ENCODE assay signal across 27 cellular contexts in the genomic region with DNA sequence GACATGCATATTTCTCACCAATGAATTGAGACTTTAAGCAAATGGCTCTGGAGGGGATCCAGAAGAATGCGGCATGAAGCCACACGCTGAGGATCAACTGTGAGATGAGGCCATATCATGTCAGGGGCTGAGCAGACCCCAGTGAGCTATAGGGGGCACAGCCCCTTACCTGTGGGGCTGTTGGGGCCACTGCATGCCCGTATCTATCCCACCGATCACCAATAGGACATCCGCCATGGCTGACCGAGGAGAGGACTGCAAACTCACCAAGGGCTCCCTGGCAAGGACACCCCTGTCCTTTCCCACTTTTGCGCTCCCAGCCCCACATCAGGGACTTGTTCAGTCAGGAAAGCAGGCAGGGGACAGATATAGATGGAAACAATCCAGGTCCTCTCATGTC.
DNase-seq lines count a peak whose midpoint lies in the region; ATAC-seq and TF ChIP-seq lines count a peak whose summit lies in the region.
"Had no signal": no experiment of that assay in that cellular context is flagged by ENCODE, and none has a peak within 500 bp of the region (broad histone marks: within the 10 kb centered on the region; RNA-seq: fewer than 3 reads in every experiment).

No MANE protein-coding gene starts in this region.

- 48% methylated on average over 6 of the region's 7 CpGs for WGBS in mammary epithelial cell (ENCODE audit: low coverage, missing lambda C conversion rate)
- 64 to 79% methylated on average over 3 to 6 of the region's 7 CpGs for WGBS in gastroesophageal sphincter (ENCODE audit: low coverage in 1 of 2), 2 donors

- dilution Hi-C loops in mammary epithelial cell (cut with HindIII; ENCODE audit: low sequenced_read_pairs): no loop called here

- H3K36me3 Mint-ChIP-seq in activated naive CD4-positive, alpha-beta T cell treated with anti-CD3 and anti-CD28 coated beads for 36 hours (ENCODE audit: low read depth): no peaks in the 10 kb centered on the region

- BruUV-seq in mammary epithelial cell (replicated peaks; lab: Mats Ljungman, UMichigan): no TSS peak

- intact Hi-C loops in breast epithelium (cut with DNase I; ENCODE audit: low total_unique reads): no loop called here
- intact Hi-C loops in mammary epithelial cell (cut with micrococcal nuclease): no loop called here
- intact Hi-C loops in activated naive CD4-positive, alpha-beta T cell treated with anti-CD3 and anti-CD28 coated beads for 36 hours (cut with micrococcal nuclease): no loop called here
- intact Hi-C loops in posterior cingulate gyrus (cut with DNase I): no loop called here

- H3K4me2 ChIP-seq in mammary epithelial cell (ENCODE audit: insufficient read depth, low read depth, low read length) (no peak overlapping the region), skeletal muscle satellite cell (ENCODE audit: low read length) (peak overlapping the region; percentile 30)

- no peak overlapping the region for H3K4me3 Mint-ChIP-seq in activated naive CD4-positive, alpha-beta T cell treated with anti-CD3 and anti-CD28 coated beads for 36 hours
- H3K4me3 Mint-ChIP-seq: CD14-positive monocyte; CD8-positive, alpha-beta memory T cell; HFFc6 had no signal

- no peak for DNase-seq in breast epithelium (ENCODE audit: low spot score in 2 of 2)
- no peak for DNase-seq in mammary epithelial cell
- DNase-seq in activated naive CD4-positive, alpha-beta T cell treated with anti-CD3 and anti-CD28 coated beads for 36 hours: no peak
- no peak for DNase-seq in putamen (ENCODE audit: low spot score)
- DNase-seq in posterior cingulate gyrus: no peak
- DNase-seq: ACHN; BE2C; CD8-positive, alpha-beta memory T cell; DMS153; DND-41; HFFc6; KBM-7; NCI-H1105 treated with DMSO at 0.1 percent for 48 hours; NCI-H146; NCI-H1930; NCI-H2107; NCI-H524 treated with DMSO at 0.1 percent for 48 hours; NCI-H774; PC-3; SJCRH30 had no signal

- H3K9me3 Mint-ChIP-seq in activated naive CD4-positive, alpha-beta T cell treated with anti-CD3 and anti-CD28 coated beads for 36 hours: peaks cover 2% of the 10 kb centered on the region
- H3K9me3 Mint-ChIP-seq: CD8-positive, alpha-beta memory T cell had no signal

- H3K27me3 ChIP-seq in breast epithelium (no peaks in the 10 kb centered on the region), mammary epithelial cell (ENCODE audit: insufficient read depth, low read length) (no peaks in the 10 kb centered on the region), gastroesophageal sphincter (no peaks in the 10 kb centered on the region), skeletal muscle satellite cell (ENCODE audit: control insufficient read depth, insufficient read depth, low read length) (no peaks in the 10 kb centered on the region)
- H3K27me3 ChIP-seq: BE2C, SJCRH30 had no signal

- no peak overlapping the region for H2AFZ ChIP-seq in mammary epithelial cell (ENCODE audit: low read depth, low read length)

- H3K4me3 ChIP-seq in breast epithelium: peak overlapping the region in 2 of 3 donors; percentile 17 to 27
- no peak overlapping the region for H3K4me3 ChIP-seq in mammary epithelial cell (replicated peaks in 1 of 3; ENCODE audit: insufficient read depth in 1 of 3, low read depth in 2 of 3, low read length in 3 of 3)
- peak overlapping the region in 1 of 2 donors; percentile 6 for H3K4me3 ChIP-seq in gastroesophageal sphincter
- no peak overlapping the region for H3K4me3 ChIP-seq in skeletal muscle satellite cell (ENCODE audit: low read length)
- H3K4me3 ChIP-seq: HAP-1, SJCRH30 had no signal

- no peak for TF ChIP-seq POLR2A in breast epithelium (IDR thresholded peaks at IDR 0.05)
- TF ChIP-seq POLR2A in gastroesophageal sphincter (IDR thresholded peaks at IDR 0.05): no peak

- H3K27ac Mint-ChIP-seq in activated naive CD4-positive, alpha-beta T cell treated with anti-CD3 and anti-CD28 coated beads for 36 hours: no peak overlapping the region
- H3K27ac Mint-ChIP-seq: CD14-positive monocyte, HFFc6 had no signal

- H4K20me1 ChIP-seq in mammary epithelial cell (ENCODE audit: insufficient read depth, low read length): no peaks in the 10 kb centered on the region

- H3K9me3 ChIP-seq in breast epithelium (no peaks in the 10 kb centered on the region), mammary epithelial cell (replicated peaks; ENCODE audit: insufficient read depth, low read length) (no peaks in the 10 kb centered on the region), gastroesophageal sphincter (no peaks in the 10 kb centered on the region), skeletal muscle satellite cell (replicated peaks; ENCODE audit: low read length) (no peaks in the 10 kb centered on the region)
- H3K9me3 ChIP-seq: BE2C, HAP-1, SJCRH30 had no signal

- H3K4me1 ChIP-seq in breast epithelium: no peaks in the 10 kb centered on the region
- no peaks in the 10 kb centered on the region for H3K4me1 ChIP-seq in mammary epithelial cell (ENCODE audit: insufficient read depth, low read length)
- peaks cover 0 to 18% (median 0%) of the 10 kb centered on the region in 3 donors for H3K4me1 ChIP-seq in gastroesophageal sphincter
- peaks cover 14% of the 10 kb centered on the region for H3K4me1 ChIP-seq in skeletal muscle satellite cell (ENCODE audit: control insufficient read depth, insufficient read depth, low read length)
- H3K4me1 ChIP-seq: BE2C, HAP-1, SJCRH30 had no signal

- CTCF ChIA-PET in mammary epithelial cell (lab: Charles Lee; ENCODE audit: low non-redundant PET): no interaction called here
- CTCF ChIA-PET in activated naive CD4-positive, alpha-beta T cell treated with anti-CD3 and anti-CD28 coated beads for 36 hours (lab: Charles Lee): interaction anchor here (0.6 to 1.6 kb wide), 2 partner anchors 9 to 942 kb away, joined by 3 read pairs; no protein-coding TSS in a partner anchor

- no peaks in the 10 kb centered on the region for H3K36me3 ChIP-seq in breast epithelium
- H3K36me3 ChIP-seq in mammary epithelial cell (ENCODE audit: insufficient read depth, low read length): no peaks in the 10 kb centered on the region
- no peaks in the 10 kb centered on the region for H3K36me3 ChIP-seq in gastroesophageal sphincter
- no peaks in the 10 kb centered on the region for H3K36me3 ChIP-seq in skeletal muscle satellite cell (ENCODE audit: insufficient read depth, low read length)
- H3K36me3 ChIP-seq: BE2C, HAP-1, SJCRH30 had no signal

- in situ Hi-C loops in mammary epithelial cell (cut with MboI; ENCODE audit: low sequenced_read_pairs in 2 of 2): no loop called here

- H3K27me3 Mint-ChIP-seq in activated naive CD4-positive, alpha-beta T cell treated with anti-CD3 and anti-CD28 coated beads for 36 hours (ENCODE audit: low read depth): no peaks in the 10 kb centered on the region
- H3K27me3 Mint-ChIP-seq: CD8-positive, alpha-beta memory T cell had no signal

- H3K27ac ChIP-seq in breast epithelium (no peak overlapping the region), mammary epithelial cell (ENCODE audit: insufficient read depth, low read depth, low read length) (no peak overlapping the region), gastroesophageal sphincter (peak overlapping the region; percentile 23 to 67 (median 46))
- H3K27ac ChIP-seq: 22Rv1, SJCRH30 had no signal

- H3K9ac ChIP-seq in mammary epithelial cell (ENCODE audit: insufficient read depth, low read length): no peak overlapping the region
- H3K9ac ChIP-seq in skeletal muscle satellite cell (ENCODE audit: low read depth, low read length): no peak overlapping the region

- ATAC-seq in gastroesophageal sphincter (no peak), HG03565 (IDR thresholded peaks at IDR 0.05; ENCODE audit: unreplicated experiment) (no peak)
- ATAC-seq: PC-3, Right ventricle myocardium inferior had no signal

- no peak for TF ChIP-seq EP300 in gastroesophageal sphincter (IDR thresholded peaks at IDR 0.05)

- H3K79me2 ChIP-seq in mammary epithelial cell (ENCODE audit: insufficient read depth, low read length): peaks cover 3% of the 10 kb centered on the region

- TF ChIP-seq CTCF in breast epithelium (IDR thresholded peaks at IDR 0.05) (no peak), mammary epithelial cell (conservative IDR thresholded peaks at IDR 0.05 in 1 of 2, IDR thresholded peaks at IDR 0.05 in 1 of 2; ENCODE audit: extremely low read depth in 1 of 2, insufficient read depth in 1 of 2, low read depth in 1 of 2, low read length in 2 of 2) (no peak), gastroesophageal sphincter (IDR thresholded peaks at IDR 0.05) (no peak)

- no peaks in the 10 kb centered on the region for H3K4me1 Mint-ChIP-seq in activated naive CD4-positive, alpha-beta T cell treated with anti-CD3 and anti-CD28 coated beads for 36 hours (ENCODE audit: low read depth)
- H3K4me1 Mint-ChIP-seq: CD14-positive monocyte had no signal

Comparison
In these comparisons a context has a peak if more than half of its experiments do, and no peak if none do; other contexts are left out.
1. H3K4me3 ChIP-seq: peak in breast epithelium (2 of 3); none in mammary epithelial cell (0 of 3) and skeletal muscle satellite cell (single experiment).
2. H3K27ac ChIP-seq: peak in gastroesophageal sphincter (4 of 4); none in breast epithelium (0 of 2) and mammary epithelial cell (single experiment).